ENCODE assay signal across 11 cellular contexts in the genomic region with DNA sequence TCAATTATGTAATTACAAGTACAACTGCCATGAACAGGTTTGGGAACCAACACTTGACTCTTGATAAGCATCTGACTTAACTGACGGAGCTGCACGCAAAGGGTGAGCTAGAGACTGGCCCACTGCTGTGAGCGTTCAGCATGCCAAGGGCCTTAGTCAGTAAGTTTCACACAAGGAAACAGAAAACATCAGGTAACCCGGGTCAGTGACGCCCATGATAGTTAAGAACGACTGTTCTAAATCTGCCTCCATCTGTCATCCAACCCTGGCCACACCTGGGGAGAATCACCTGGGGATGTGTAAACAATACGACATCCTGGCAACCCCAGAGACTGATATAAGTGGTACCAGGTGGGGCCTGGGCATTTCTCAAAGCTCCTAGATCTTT. TPM values are rescaled to one million over a fixed set of nuclear protein-coding genes. Genes with fewer than 3 reads are reported as not detected.
DNase-seq lines count a peak whose midpoint lies in the region; ATAC-seq lines count a peak whose summit lies in the region.
"Had no signal": no experiment of that assay in that cellular context is flagged by ENCODE, and none has a peak within 500 bp of the region (broad histone marks: within the 10 kb centered on the region; RNA-seq: fewer than 3 reads in every experiment).

No MANE protein-coding gene starts in this region.

- H3K36me3 ChIP-seq in duodenal mucosa (ENCODE audit: control insufficient read depth in 1 of 2, insufficient read depth in 2 of 2, low read length in 2 of 2): peaks cover 10 to 16% of the 10 kb centered on the region in 2 donors

- H3K4me1 Mint-ChIP-seq in natural killer cell treated with Interleukin-12 subunit alpha and Interleukin-12 subunit beta and Interleukin-15 and Interleukin-18, amount 100 ng/mL, for 72 hours (ENCODE audit: low read depth in 2 of 2): peaks cover 7 to 13% of the 10 kb centered on the region in 2 donors

- DNase-seq in DMS53 (lab: John Stamatoyannopoulos, UW): peak; percentile 99
- DNase-seq in NCI-H2171 treated with DMSO at 0.1 percent for 48 hours (lab: John Stamatoyannopoulos, UW): peak; percentile 95
- DNase-seq in natural killer cell treated with Interleukin-12 subunit alpha and Interleukin-12 subunit beta and Interleukin-15 and Interleukin-18, amount 100 ng/mL, for 72 hours (ENCODE audit: low spot score): peak; percentile 46
- DNase-seq in hippocampal formation (lab: John Stamatoyannopoulos, UW): no peak
- no peak for DNase-seq in CD1c-positive myeloid dendritic cell (ENCODE audit: extremely low spot score)
- no peak for DNase-seq in stimulated activated CD4-positive, alpha-beta T cell treated with anti-CD3 and anti-CD28 coated beads, Interleukin-2, amount 100 ng/mL, for 24 hours
- DNase-seq in cerebellum (ENCODE audit: low spot score): no peak
- DNase-seq: activated CD4-positive, alpha-beta T cell treated with anti-CD3 and anti-CD28 coated beads, Interleukin-2, amount 50 U/mL, for 4 hours; GOT3; NCI-H1694 had no signal

- H3K9ac ChIP-seq in duodenal mucosa (ENCODE audit: low read depth in 1 of 2, low read length in 2 of 2): peak overlapping the region; percentile 55 to 56

- H3K9me3 Mint-ChIP-seq in natural killer cell treated with Interleukin-12 subunit alpha and Interleukin-12 subunit beta and Interleukin-15 and Interleukin-18, amount 100 ng/mL, for 72 hours: no peaks in the 10 kb centered on the region

- H3K4me3 ChIP-seq in duodenal mucosa (ENCODE audit: low read depth in 1 of 2, low read length in 2 of 2): peak overlapping the region in 1 of 2 donors; percentile 3

- H3K27ac Mint-ChIP-seq in natural killer cell treated with Interleukin-12 subunit alpha and Interleukin-12 subunit beta and Interleukin-15 and Interleukin-18, amount 100 ng/mL, for 72 hours: peak overlapping the region; percentile 75

- H3K27me3 Mint-ChIP-seq in natural killer cell treated with Interleukin-12 subunit alpha and Interleukin-12 subunit beta and Interleukin-15 and Interleukin-18, amount 100 ng/mL, for 72 hours: no peaks in the 10 kb centered on the region

- no peak overlapping the region for H3K4me3 Mint-ChIP-seq in natural killer cell treated with Interleukin-12 subunit alpha and Interleukin-12 subunit beta and Interleukin-15 and Interleukin-18, amount 100 ng/mL, for 72 hours

- peaks cover 33 to 52% of the 10 kb centered on the region in 2 donors for H3K4me1 ChIP-seq in duodenal mucosa (ENCODE audit: control insufficient read depth in 1 of 2, insufficient read depth in 2 of 2, low read length in 2 of 2)

- ATAC-seq in natural killer cell treated with Interleukin-12 subunit alpha and Interleukin-12 subunit beta and Interleukin-15 and Interleukin-18, amount 100 ng/mL, for 72 hours: no peak

- H3K27ac ChIP-seq in duodenal mucosa (ENCODE audit: low read depth, low read length): peak overlapping the region; percentile 93

- H3K36me3 Mint-ChIP-seq in natural killer cell treated with Interleukin-12 subunit alpha and Interleukin-12 subunit beta and Interleukin-15 and Interleukin-18, amount 100 ng/mL, for 72 hours: no peaks in the 10 kb centered on the region

- no peaks in the 10 kb centered on the region for H3K9me3 ChIP-seq in duodenal mucosa (ENCODE audit: control insufficient read depth in 1 of 2, low read length in 2 of 2)

- H3K27me3 ChIP-seq in duodenal mucosa (ENCODE audit: control insufficient read depth in 1 of 2, insufficient read depth in 2 of 2, low read length in 2 of 2): no peaks in the 10 kb centered on the region

RNA-seq across cellular contexts. Expression of a gene that starts 12.3 kb away (rescaled TPM):
- under 1 TPM; 0.29 to 0.36 TPM for total RNA-seq in natural killer cell treated with Interleukin-12 subunit alpha and Interleukin-12 subunit beta and Interleukin-15 and Interleukin-18, amount 100 ng/mL, for 72 hours
- 0.27 TPM for total RNA-seq in cerebellum

RNA-seq across cellular contexts. Expression of a gene that starts 21.5 kb away (rescaled TPM):
- 10 to 100 TPM; 32.6 to 59.7 TPM for total RNA-seq in natural killer cell treated with Interleukin-12 subunit alpha and Interleukin-12 subunit beta and Interleukin-15 and Interleukin-18, amount 100 ng/mL, for 72 hours
- total RNA-seq in cerebellum: 14.1 TPM

RNA-seq across cellular contexts. Expression of a gene that starts 21.6 kb away (rescaled TPM):
- total RNA-seq in natural killer cell treated with Interleukin-12 subunit alpha and Interleukin-12 subunit beta and Interleukin-15 and Interleukin-18, amount 100 ng/mL, for 72 hours: 100 to 1,000 TPM; 129 TPM
- 39.2 TPM for total RNA-seq in cerebellum

RNA-seq across cellular contexts. Expression of a gene that starts 57.9 kb away (rescaled TPM):
- total RNA-seq in natural killer cell treated with Interleukin-12 subunit alpha and Interleukin-12 subunit beta and Interleukin-15 and Interleukin-18, amount 100 ng/mL, for 72 hours: 10 to 100 TPM; 49.0 to 66.7 TPM
- total RNA-seq in cerebellum: 28.0 TPM

Comparison
In these comparisons a context has a peak if more than half of its experiments do, and no peak if none do; other contexts are left out.
1. DNase-seq: peak in DMS53 (single experiment), NCI-H2171 treated with DMSO at 0.1 percent for 48 hours (single experiment) and natural killer cell treated with Interleukin-12 subunit alpha and Interleukin-12 subunit beta and Interleukin-15 and Interleukin-18, amount 100 ng/mL, for 72 hours (single experiment); none in hippocampal formation (0 of 2), CD1c-positive myeloid dendritic cell (single experiment), stimulated activated CD4-positive, alpha-beta T cell treated with anti-CD3 and anti-CD28 coated beads, Interleukin-2, amount 100 ng/mL, for 24 hours (0 of 2) and cerebellum (single experiment).